In the genomic region with DNA sequence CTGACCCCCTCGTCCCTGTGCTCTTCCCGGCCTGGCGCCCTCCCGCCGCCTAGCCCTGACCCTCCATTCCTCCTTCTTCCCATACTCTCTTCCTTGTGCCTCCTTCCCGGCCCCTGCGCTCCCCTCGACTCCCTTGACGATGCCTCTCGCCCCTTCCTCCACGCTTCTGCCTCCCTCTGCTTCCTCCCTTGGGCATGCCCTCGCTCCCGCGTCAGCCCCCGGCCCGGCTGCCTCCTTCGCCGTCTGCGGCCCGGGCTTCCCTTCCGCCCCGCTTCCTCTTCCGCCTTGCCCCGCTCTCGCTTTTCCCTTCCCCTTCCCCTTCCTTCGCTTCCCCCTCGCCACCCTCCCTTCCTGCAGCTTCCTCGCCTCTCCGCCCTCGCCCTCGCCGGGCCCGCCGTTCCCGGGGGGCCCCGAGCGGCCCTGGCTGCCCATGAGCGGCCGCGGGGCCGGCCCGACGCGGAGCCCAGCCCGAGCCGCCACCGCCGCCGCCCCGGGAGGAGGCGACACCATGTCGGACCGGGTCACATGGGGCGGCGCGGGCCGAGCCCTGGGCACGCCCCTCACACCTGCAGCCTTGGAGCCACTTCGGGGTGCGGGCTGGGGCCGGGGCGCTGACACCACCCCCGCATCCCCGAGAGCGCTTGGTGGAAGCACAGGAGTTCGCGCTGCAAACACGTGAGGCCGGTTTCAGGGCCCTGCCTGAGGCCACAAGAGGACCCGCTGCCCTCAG, we compare ENCODE assay signal across 8 cellular contexts. TPM values are rescaled to one million over a fixed set of nuclear protein-coding genes. Genes with fewer than 3 reads are reported as not detected.
DNase-seq lines count a peak whose midpoint lies in the region; ATAC-seq, FAIRE-seq and TF ChIP-seq lines count a peak whose summit lies in the region.

FBXW4 (minus strand) TSS at position 497 of the 730 bp plus-strand sequence; CDS start at position 432, 65 bp downstream.

- no peaks in the 10 kb centered on the region for H3K9me3 ChIP-seq in iPS-20b (ENCODE audit: insufficient read depth, low read depth, low read length)
- H3K9me3 ChIP-seq in small intestine (ENCODE audit: control insufficient read depth, low read depth): no peaks in the 10 kb centered on the region

- H3K4me3 ChIP-seq in iPS-20b (ENCODE audit: low read length) (peak within 1 kb of the TSS; percentile 78), small intestine (ENCODE audit: low read depth in 1 of 2, low read length in 2 of 2) (peak within 1 kb of the TSS; percentile 65 to 85)

- H3K4me1 Mint-ChIP-seq in MCF 10A (ENCODE audit: insufficient read depth, unreplicated experiment): peaks cover 23% of the 10 kb centered on the region

- H3K4me3 Mint-ChIP-seq in MCF 10A (ENCODE audit: unreplicated experiment): peak within 1 kb of the TSS; percentile 93

- H3K36me3 ChIP-seq in iPS-20b (ENCODE audit: insufficient read depth, low read depth, low read length) (no peaks in the 10 kb centered on the region), small intestine (ENCODE audit: control insufficient read depth in 2 of 2, insufficient read depth in 2 of 2, low read length in 2 of 2) (no peaks in the 10 kb centered on the region)

- H3K9me3 Mint-ChIP-seq in MCF 10A (ENCODE audit: unreplicated experiment): no peaks in the 10 kb centered on the region

- TF ChIP-seq CTCF in MCF 10A (IDR thresholded peaks at IDR 0.05; ENCODE audit: unreplicated experiment): no peak

- WGBS in small intestine, 3 donors: 1 to 2% (median 1%) methylated on average over 41 to 70 of the region's 70 CpGs

- DNase-seq in G401 (ENCODE audit: low spot score) (peak; percentile 66), KBM-7 (peak; percentile 64), UCSD-AML1 (lab: John Stamatoyannopoulos, UW; ENCODE audit: unreplicated experiment) (peak; percentile 74), MCF 10A (ENCODE audit: unreplicated experiment) (peak; percentile 55), small intestine (peak; percentile 71), NCI-H128 (lab: John Stamatoyannopoulos, UW; ENCODE audit: unreplicated experiment) (no peak)

- CTCF ChIA-PET in MCF 10A (lab: Yijun Ruan, JAX): no interaction called here

- intact Hi-C loops in MCF 10A (cut with micrococcal nuclease): no loop called here

- FAIRE-seq in small intestine (lab: Jason Lieb, UNC): no peak

- no TSS peak for BruUV-seq in MCF 10A (replicated peaks; lab: Mats Ljungman, UMichigan)

- peak; percentile 59 for ATAC-seq in GM21576 (IDR thresholded peaks at IDR 0.05; ENCODE audit: unreplicated experiment)

- in situ Hi-C loops in G401 (cut with HindIII; ENCODE audit: low sequenced_read_pairs) (loop anchor here (5.0 kb wide), 1 partner anchor 43 kb away; no protein-coding TSS in a partner anchor), KBM-7 (cut with MboI; ENCODE audit: low pct_unique_long_range_greater_than_20kb, low sequenced_read_pairs) (no loop called here)

- H3K27ac ChIP-seq in iPS-20b (ENCODE audit: low read length) (peak within 1 kb of the TSS; percentile 84), small intestine (ENCODE audit: low read depth in 1 of 2, low read length in 1 of 2) (peak within 1 kb of the TSS; percentile 92 to 93)

- POLR2A ChIA-PET in MCF 10A (lab: Yijun Ruan, JAX): interaction anchor here (0.5 to 3.6 kb wide), 11 partner anchors 10 to 1109 kb away, joined by 3 to 19 read pairs (median 4); partner anchors contain the start of genes DPCD and POLL

- H3K27me3 Mint-ChIP-seq in MCF 10A (ENCODE audit: insufficient read depth, unreplicated experiment): no peaks in the 10 kb centered on the region

- H3K27ac Mint-ChIP-seq in MCF 10A (ENCODE audit: low read depth, unreplicated experiment): peak within 1 kb of the TSS; percentile 99

- H3K9ac ChIP-seq in iPS-20b (ENCODE audit: low read depth, low read length): peak within 1 kb of the TSS; percentile 95

- peaks cover 17% of the 10 kb centered on the region for H3K36me3 Mint-ChIP-seq in MCF 10A (ENCODE audit: insufficient read depth, unreplicated experiment)

- H3K27me3 ChIP-seq in iPS-20b (ENCODE audit: insufficient read depth, low read length) (peaks cover 6% of the 10 kb centered on the region), small intestine (ENCODE audit: control insufficient read depth in 2 of 2, insufficient read depth in 2 of 2, low read length in 2 of 2) (no peaks in the 10 kb centered on the region)

- peaks cover 9% of the 10 kb centered on the region; the same call in 1 of the 2 replicates for H3K4me1 ChIP-seq in iPS-20b (ENCODE audit: insufficient read depth, low read length)
- H3K4me1 ChIP-seq in small intestine (ENCODE audit: control insufficient read depth in 2 of 2, insufficient read depth in 1 of 2, low read depth in 1 of 2, low read length in 1 of 2): peaks cover 2 to 4% of the 10 kb centered on the region in 2 donors

RNA-seq across cellular contexts. Expression of gene FBXW4, which starts in this region (rescaled TPM):
- 32.1 and 48.9 TPM in 2 replicates for total RNA-seq in G401 (2014; rRNA removed; shearing (Covaris generic))
- total RNA-seq in MCF 10A (2022): 52.1 and 63.7 TPM in 2 replicates
- 10 to 100 TPM; 27.1 to 37.8 (median 33.0) TPM for polyA plus RNA-seq in small intestine
